9 cellular contexts compared by ENCODE assay signal in genomic region chr15:62758126-62758951, GRCh38.
DNase-seq lines count a peak whose midpoint lies in the region; ATAC-seq and TF ChIP-seq lines count a peak whose summit lies in the region.
"Had no signal": no experiment of that assay in that cellular context is flagged by ENCODE, and none has a peak within 500 bp of the region (broad histone marks: within the 10 kb centered on the region; RNA-seq: fewer than 3 reads in every experiment).

No MANE protein-coding gene starts in this region.

- WGBS in SK-N-SH (ENCODE audit: low lambda C conversion rate) = 21% methylated on average over 11 of the region's 11 CpGs

- H3K27ac Mint-ChIP-seq in CD8-positive, alpha-beta memory T cell = peak overlapping the region in 1 of 8 donors; percentile 26
- no peak overlapping the region for H3K27ac Mint-ChIP-seq in T-helper 17 cell

- peak; percentile 85 for ATAC-seq in foreskin keratinocyte
- ATAC-seq in omental fat pad (ENCODE audit: low FRiP score) = peak; percentile 84
- no peak for ATAC-seq in T-helper 17 cell

- no peaks in the 10 kb centered on the region for H3K4me1 Mint-ChIP-seq in CD8-positive, alpha-beta memory T cell
- H3K4me1 Mint-ChIP-seq in T-helper 17 cell = no peaks in the 10 kb centered on the region

- no peak for TF ChIP-seq RAD21 in SK-N-SH (IDR thresholded peaks at IDR 0.05; ENCODE audit: low read length)

- no peak overlapping the region for H3K4me3 Mint-ChIP-seq in CD8-positive, alpha-beta memory T cell
- H3K4me3 Mint-ChIP-seq in T-helper 17 cell = no peak overlapping the region

- no peaks in the 10 kb centered on the region for H3K9me3 Mint-ChIP-seq in CD8-positive, alpha-beta memory T cell

- H3K4me3 ChIP-seq in SK-N-SH (ENCODE audit: low read depth in 2 of 2, low read length in 1 of 2) = peak overlapping the region in 1 of 2 experiments; percentile 1; a peak in 1 of 4 replicates
- H3K4me3 ChIP-seq in CD8-positive, alpha-beta memory T cell (ENCODE audit: low read length) = no peak overlapping the region

- H3K4me2 ChIP-seq in SK-N-SH = peak overlapping the region; percentile 20

- peaks cover 18% of the 10 kb centered on the region; the same call in 1 of the 2 replicates for H3K79me2 ChIP-seq in SK-N-SH (ENCODE audit: insufficient read depth)

- H3K9me3 ChIP-seq in SK-N-SH (no peaks in the 10 kb centered on the region), T-helper 17 cell (ENCODE audit: control insufficient read depth, low read length, poor library complexity, severe bottlenecking) (no peaks in the 10 kb centered on the region)
- no peaks in the 10 kb centered on the region for H3K9me3 ChIP-seq in CD8-positive, alpha-beta memory T cell (ENCODE audit: low read length)

- H2AFZ ChIP-seq in SK-N-SH (ENCODE audit: low read depth) = no peak overlapping the region

- H3K27ac ChIP-seq in SK-N-SH (ENCODE audit: low read depth in 2 of 2, low read length in 1 of 2) (peak overlapping the region; percentile 82 to 84), foreskin keratinocyte (peak overlapping the region; percentile 52)
- H3K27ac ChIP-seq in CD8-positive, alpha-beta memory T cell (ENCODE audit: low read depth, low read length) = no peak overlapping the region

- H3K27me3 Mint-ChIP-seq in CD8-positive, alpha-beta memory T cell = no peaks in the 10 kb centered on the region
- peaks cover 32% of the 10 kb centered on the region for H3K27me3 Mint-ChIP-seq in T-helper 17 cell

- peak overlapping the region; percentile 53 for H3K9ac ChIP-seq in SK-N-SH

- TF ChIP-seq EP300 in SK-N-SH (IDR thresholded peaks at IDR 0.05; ENCODE audit: borderline replicate concordance in 1 of 2, low read depth in 1 of 2, low read length in 1 of 2) = no peak

- CTCF ChIA-PET in SK-N-SH (lab: Yijun Ruan, JAX) = interaction anchor here (1.2 to 8.0 kb wide), 5 partner anchors 14 to 335 kb away, joined by 3 to 89 read pairs (median 5); no protein-coding TSS in a partner anchor
- CTCF ChIA-PET in CD8-positive, alpha-beta memory T cell (lab: Charles Lee) = no interaction called here

- H4K20me1 ChIP-seq in SK-N-SH (ENCODE audit: insufficient read depth) = no peaks in the 10 kb centered on the region

- no peak for TF ChIP-seq CTCF in AG09319 (IDR thresholded peaks at IDR 0.05; ENCODE audit: low read depth, low read length)
- TF ChIP-seq CTCF in SK-N-SH (IDR thresholded peaks at IDR 0.05) = no peak
- no peak for TF ChIP-seq CTCF in foreskin keratinocyte (conservative IDR thresholded peaks at IDR 0.05)
- TF ChIP-seq CTCF in omental fat pad (IDR thresholded peaks at IDR 0.05) = no peak

- H3K4me1 ChIP-seq in SK-N-SH (ENCODE audit: control insufficient read depth in 1 of 2, insufficient read depth in 2 of 2, low read depth in 1 of 2, low read length in 1 of 2) (peaks cover 21 to 22% of the 10 kb centered on the region in 2 experiments), foreskin keratinocyte (peaks cover 27% of the 10 kb centered on the region)
- no peaks in the 10 kb centered on the region for H3K4me1 ChIP-seq in CD8-positive, alpha-beta memory T cell (ENCODE audit: insufficient read depth, low read length)

- H3K36me3 ChIP-seq in SK-N-SH (replicated peaks in 1 of 2; ENCODE audit: control insufficient read depth in 1 of 2, insufficient read depth in 2 of 2, low read length in 1 of 2) = peaks cover 43 to 53% of the 10 kb centered on the region in 2 experiments
- H3K36me3 ChIP-seq in CD8-positive, alpha-beta memory T cell (ENCODE audit: insufficient read depth, low read length) = no peaks in the 10 kb centered on the region

- POLR2A ChIA-PET in SK-N-SH (lab: Yijun Ruan, JAX) = interaction anchor here (1.1 kb wide), 1 partner anchor 16 kb away, joined by 4 read pairs; no protein-coding TSS in a partner anchor
- POLR2A ChIA-PET in CD8-positive, alpha-beta memory T cell (lab: Charles Lee) = no interaction called here

- peak; percentile 85 for DNase-seq in AG09319 (ENCODE audit: extremely low read depth, low read depth)
- DNase-seq in SK-N-SH = peak; percentile 38
- peak; percentile 94 to 95 for DNase-seq in foreskin keratinocyte
- DNase-seq in omental fat pad (ENCODE audit: low spot score) = no peak
- no peak for DNase-seq in CD8-positive, alpha-beta memory T cell
- no peak for DNase-seq in NCI-H187 treated with DMSO at 0.1 percent for 48 hours (lab: John Stamatoyannopoulos, UW)
- no peak for DNase-seq in T-helper 17 cell
- no peak for DNase-seq in NCI-H2081 treated with DMSO at 0.1 percent for 48 hours (lab: John Stamatoyannopoulos, UW)
- DNase-seq: T-helper 1 cell had no signal

- no peaks in the 10 kb centered on the region for H3K27me3 ChIP-seq in SK-N-SH (ENCODE audit: insufficient read depth)
- no peaks in the 10 kb centered on the region for H3K27me3 ChIP-seq in foreskin keratinocyte
- H3K27me3 ChIP-seq in CD8-positive, alpha-beta memory T cell (ENCODE audit: insufficient read depth, low read length, poor library complexity, severe bottlenecking) = no peaks in the 10 kb centered on the region

- no peaks in the 10 kb centered on the region for H3K36me3 Mint-ChIP-seq in CD8-positive, alpha-beta memory T cell
- no peaks in the 10 kb centered on the region for H3K36me3 Mint-ChIP-seq in T-helper 17 cell (ENCODE audit: low read depth)

- no peaks in the 10 kb centered on the region for H3K9me2 ChIP-seq in SK-N-SH

- H3F3A ChIP-seq in SK-N-SH (replicated peaks; ENCODE audit: insufficient read depth) = peaks cover 27% of the 10 kb centered on the region

TF ChIP-seq in SK-N-SH, 30 proteins besides CTCF, POLR2A, EP300 and RAD21 (continues in another document):
- TF ChIP-seq FOXJ3 (CRISPR knock-in tag; IDR thresholded peaks at IDR 0.05) (no peak), RFX5 (IDR thresholded peaks at IDR 0.05; ENCODE audit: low read length) (no peak), MAX (IDR thresholded peaks at IDR 0.05; ENCODE audit: low read depth) (peak; percentile 51), ELF1 (IDR thresholded peaks at IDR 0.05) (no peak), NFIC (IDR thresholded peaks at IDR 0.05; ENCODE audit: borderline replicate concordance) (peak; percentile 52; the same call in 1 of the 2 replicates), MXI1 (IDR thresholded peaks at IDR 0.05; ENCODE audit: low read depth, low read length) (no peak), EZH2phosphoT487 (IDR thresholded peaks at IDR 0.05; ENCODE audit: borderline replicate concordance, low read depth) (no peak), RXRA (IDR thresholded peaks at IDR 0.05; ENCODE audit: borderline replicate concordance, low read depth) (no peak), MEF2A (IDR thresholded peaks at IDR 0.05; ENCODE audit: borderline replicate concordance, low read depth) (0 out of 2 replicates have a peak, but pooled peaks have one; percentile 13), TAF1 (IDR thresholded peaks at IDR 0.05; ENCODE audit: borderline replicate concordance, low read depth, low read length) (no peak), JUND (IDR thresholded peaks at IDR 0.05) (peak; percentile 7; the same call in 1 of the 2 replicates), FOSL2 (IDR thresholded peaks at IDR 0.05; ENCODE audit: borderline replicate concordance, low read depth) (peak; percentile 49; the same call in 1 of the 2 replicates), GATA2 (CRISPR knock-in tag; IDR thresholded peaks at IDR 0.05) (no peak), POLR2AphosphoS5 (IDR thresholded peaks at IDR 0.05; ENCODE audit: low read depth, low read length) (peak; percentile 52; the same call in 1 of the 2 replicates), CHD2 (IDR thresholded peaks at IDR 0.05; ENCODE audit: low read length, partially characterized antibody) (no peak), RCOR1 (IDR thresholded peaks at IDR 0.05; ENCODE audit: low read length) (no peak), SMC3 (IDR thresholded peaks at IDR 0.05; ENCODE audit: low read depth, low read length) (no peak)
- TF ChIP-seq, protein P1, sequence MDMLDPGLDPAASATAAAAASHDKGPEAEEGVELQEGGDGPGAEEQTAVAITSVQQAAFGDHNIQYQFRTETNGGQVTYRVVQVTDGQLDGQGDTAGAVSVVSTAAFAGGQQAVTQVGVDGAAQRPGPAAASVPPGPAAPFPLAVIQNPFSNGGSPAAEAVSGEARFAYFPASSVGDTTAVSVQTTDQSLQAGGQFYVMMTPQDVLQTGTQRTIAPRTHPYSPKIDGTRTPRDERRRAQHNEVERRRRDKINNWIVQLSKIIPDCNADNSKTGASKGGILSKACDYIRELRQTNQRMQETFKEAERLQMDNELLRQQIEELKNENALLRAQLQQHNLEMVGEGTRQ (IDR thresholded peaks at IDR 0.05; ENCODE audit: borderline replicate concordance, low read depth, low read length) = no peak
- TF ChIP-seq, protein P2, sequence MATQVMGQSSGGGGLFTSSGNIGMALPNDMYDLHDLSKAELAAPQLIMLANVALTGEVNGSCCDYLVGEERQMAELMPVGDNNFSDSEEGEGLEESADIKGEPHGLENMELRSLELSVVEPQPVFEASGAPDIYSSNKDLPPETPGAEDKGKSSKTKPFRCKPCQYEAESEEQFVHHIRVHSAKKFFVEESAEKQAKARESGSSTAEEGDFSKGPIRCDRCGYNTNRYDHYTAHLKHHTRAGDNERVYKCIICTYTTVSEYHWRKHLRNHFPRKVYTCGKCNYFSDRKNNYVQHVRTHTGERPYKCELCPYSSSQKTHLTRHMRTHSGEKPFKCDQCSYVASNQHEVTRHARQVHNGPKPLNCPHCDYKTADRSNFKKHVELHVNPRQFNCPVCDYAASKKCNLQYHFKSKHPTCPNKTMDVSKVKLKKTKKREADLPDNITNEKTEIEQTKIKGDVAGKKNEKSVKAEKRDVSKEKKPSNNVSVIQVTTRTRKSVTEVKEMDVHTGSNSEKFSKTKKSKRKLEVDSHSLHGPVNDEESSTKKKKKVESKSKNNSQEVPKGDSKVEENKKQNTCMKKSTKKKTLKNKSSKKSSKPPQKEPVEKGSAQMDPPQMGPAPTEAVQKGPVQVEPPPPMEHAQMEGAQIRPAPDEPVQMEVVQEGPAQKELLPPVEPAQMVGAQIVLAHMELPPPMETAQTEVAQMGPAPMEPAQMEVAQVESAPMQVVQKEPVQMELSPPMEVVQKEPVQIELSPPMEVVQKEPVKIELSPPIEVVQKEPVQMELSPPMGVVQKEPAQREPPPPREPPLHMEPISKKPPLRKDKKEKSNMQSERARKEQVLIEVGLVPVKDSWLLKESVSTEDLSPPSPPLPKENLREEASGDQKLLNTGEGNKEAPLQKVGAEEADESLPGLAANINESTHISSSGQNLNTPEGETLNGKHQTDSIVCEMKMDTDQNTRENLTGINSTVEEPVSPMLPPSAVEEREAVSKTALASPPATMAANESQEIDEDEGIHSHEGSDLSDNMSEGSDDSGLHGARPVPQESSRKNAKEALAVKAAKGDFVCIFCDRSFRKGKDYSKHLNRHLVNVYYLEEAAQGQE (IDR thresholded peaks at IDR 0.05; ENCODE audit: low read depth, low read length) = 0 out of 2 replicates have a peak, but pooled peaks have one; percentile 13

Comparison
In these comparisons a context has a peak if more than half of its experiments do, and no peak if none do; other contexts are left out.
1. DNase-seq: peak in AG09319 (single experiment), SK-N-SH (single experiment) and foreskin keratinocyte (2 of 2); none in omental fat pad (single experiment), CD8-positive, alpha-beta memory T cell (0 of 5), NCI-H187 treated with DMSO at 0.1 percent for 48 hours (single experiment), T-helper 17 cell (0 of 3) and NCI-H2081 treated with DMSO at 0.1 percent for 48 hours (single experiment).